1 cellular context compared by ENCODE assay signal in genomic region chr17:76726231-76726765, GRCh38.
TF ChIP-seq lines count a peak whose summit lies in the region.

JMJD6 (minus strand) TSS chr17:76726606; CDS start chr17:76726475, 131 bp downstream.

TF ChIP-seq in HepG2, 621 proteins besides CTCF, POLR2A, EP300 and RAD21 (continued from another document and continues in another):
- TF ChIP-seq ZBTB10 (CRISPR knock-in tag; IDR thresholded peaks at IDR 0.05; ENCODE audit: borderline replicate concordance), result peak; percentile 22; the same call in 1 of the 2 replicates
- peak; percentile 6 for TF ChIP-seq ZNF407 (CRISPR knock-in tag; IDR thresholded peaks at IDR 0.05; ENCODE audit: not compliant biosample characterization)
- TF ChIP-seq ZNF142 (CRISPR knock-in tag; IDR thresholded peaks at IDR 0.05), result no peak
- TF ChIP-seq ELF4 (CRISPR knock-in tag; IDR thresholded peaks at IDR 0.05; ENCODE audit: borderline replicate concordance), result peak; percentile 85
- peak; percentile 58; the same call in 1 of the 2 replicates for TF ChIP-seq YEATS2 (CRISPR knock-in tag; IDR thresholded peaks at IDR 0.05; ENCODE audit: borderline replicate concordance)
- no peak for TF ChIP-seq ZNF234 (CRISPR knock-in tag; conservative IDR thresholded peaks at IDR 0.05)
- no peak for TF ChIP-seq ETS1 (CRISPR knock-in tag; IDR thresholded peaks at IDR 0.05)
- 0 out of 2 replicates have a peak, but pooled peaks have one; percentile 0 for TF ChIP-seq BORCS8-MEF2B (CRISPR knock-in tag; IDR thresholded peaks at IDR 0.05)
- TF ChIP-seq ZNF773 (CRISPR knock-in tag; IDR thresholded peaks at IDR 0.05; ENCODE audit: borderline replicate concordance), result peak; percentile 51; the same call in 1 of the 2 replicates
- TF ChIP-seq REST (IDR thresholded peaks at IDR 0.05; ENCODE audit: borderline replicate concordance in 1 of 2, low read depth in 1 of 2, low read length in 2 of 2), result no peak; a peak in 1 of 4 replicates
- no peak for TF ChIP-seq GABPA (IDR thresholded peaks at IDR 0.05; ENCODE audit: low read depth, low read length)
- TF ChIP-seq GABPA (CRISPR knock-in tag; IDR thresholded peaks at IDR 0.05; ENCODE audit: low read depth), result no peak; the same call in 1 of the 2 replicates
- TF ChIP-seq MYNN (CRISPR knock-in tag; IDR thresholded peaks at IDR 0.05; ENCODE audit: low read depth), result no peak
- TF ChIP-seq DNMT3B (CRISPR knock-in tag; conservative IDR thresholded peaks at IDR 0.05), result no peak; the same call in 1 of the 2 replicates
- peak; percentile 31; the same call in 1 of the 2 replicates for TF ChIP-seq ZIK1 (CRISPR knock-in tag; IDR thresholded peaks at IDR 0.05; ENCODE audit: borderline replicate concordance, low read depth)
- no peak; the same call in 1 of the 2 replicates for TF ChIP-seq ATF6 (CRISPR knock-in tag; conservative IDR thresholded peaks at IDR 0.05)
- TF ChIP-seq ZNF337 (CRISPR knock-in tag; IDR thresholded peaks at IDR 0.05; ENCODE audit: borderline replicate concordance, low read depth), result 0 out of 2 replicates have a peak, but pooled peaks have one; percentile 19
- no peak for TF ChIP-seq NBN (conservative IDR thresholded peaks at IDR 0.05)
- TF ChIP-seq LBX2 (CRISPR knock-in tag; IDR thresholded peaks at IDR 0.05; ENCODE audit: borderline replicate concordance), result no peak
- peak; percentile 28; the same call in 1 of the 2 replicates for TF ChIP-seq TMF1 (CRISPR knock-in tag; IDR thresholded peaks at IDR 0.05; ENCODE audit: low read depth)
- peak; percentile 93 for TF ChIP-seq ZSCAN31 (CRISPR knock-in tag; IDR thresholded peaks at IDR 0.05; ENCODE audit: low read depth)
- TF ChIP-seq BCL3 (CRISPR knock-in tag; IDR thresholded peaks at IDR 0.05), result peak; percentile 59; the same call in 1 of the 2 replicates
- 0 out of 2 replicates have a peak, but pooled peaks have one; percentile 31 for TF ChIP-seq ZFP36L1 (CRISPR knock-in tag; IDR thresholded peaks at IDR 0.05)
- TF ChIP-seq BRCA1 (CRISPR knock-in tag; IDR thresholded peaks at IDR 0.05), result no peak
- peak; percentile 93 for TF ChIP-seq NFYB (CRISPR knock-in tag; IDR thresholded peaks at IDR 0.05)
